ENCODE assay signal across 8 cellular contexts in genomic region chr12:53046655-53047220, GRCh38. TPM values are rescaled to one million over a fixed set of nuclear protein-coding genes. Genes with fewer than 3 reads are reported as not detected.
A peak's percentile ranks its signal among the peaks of the same experiment; 100 is the strongest.
DNase-seq lines count a peak whose midpoint lies in the region; ATAC-seq, FAIRE-seq and TF ChIP-seq lines count a peak whose summit lies in the region.

No MANE protein-coding gene starts in this region.

- peak; percentile 16 for TF ChIP-seq POLR2A in GM18951 (IDR thresholded peaks at IDR 0.05; ENCODE audit: extremely low read depth, insufficient read depth, insufficient read length)

- ATAC-seq in HG03442 (IDR thresholded peaks at IDR 0.05; ENCODE audit: unreplicated experiment), result peak; percentile 31

- peaks cover 3% of the 10 kb centered on the region for H3K9me3 Mint-ChIP-seq in astrocyte (ENCODE audit: unreplicated experiment)

- peak overlapping the region; percentile 95 for H3K4me2 ChIP-seq in astrocyte (ENCODE audit: low read length)

- TF ChIP-seq CTCF in AG09319 (IDR thresholded peaks at IDR 0.05; ENCODE audit: low read depth, low read length), result no peak
- TF ChIP-seq CTCF in astrocyte (IDR thresholded peaks at IDR 0.05; ENCODE audit: insufficient read depth, low read depth, low read length), result no peak
- TF ChIP-seq CTCF in right atrium auricular region (IDR thresholded peaks at IDR 0.05), result no peak

- H3K9me3 ChIP-seq in astrocyte (ENCODE audit: insufficient read depth, low read depth, low read length) (no peaks in the 10 kb centered on the region), right atrium auricular region (no peaks in the 10 kb centered on the region)

- peak overlapping the region; percentile 84 for H3K9ac ChIP-seq in astrocyte (ENCODE audit: low read length)

- H3K36me3 ChIP-seq in astrocyte (ENCODE audit: insufficient read depth, low read length) (peaks cover 6% of the 10 kb centered on the region), right atrium auricular region (no peaks in the 10 kb centered on the region)

- H4K20me1 ChIP-seq in astrocyte (ENCODE audit: insufficient read depth, low read length), result peaks cover 22% of the 10 kb centered on the region

- peaks cover 54% of the 10 kb centered on the region for H3K4me1 ChIP-seq in astrocyte (ENCODE audit: insufficient read depth, low read length)
- H3K4me1 ChIP-seq in right atrium auricular region, result peaks cover 3 to 75% of the 10 kb centered on the region in 2 donors

- H3K27me3 ChIP-seq in astrocyte (ENCODE audit: insufficient read depth, low read length) (no peaks in the 10 kb centered on the region), right atrium auricular region (no peaks in the 10 kb centered on the region)

- FAIRE-seq in astrocyte (lab: Jason Lieb, UNC), result no peak

- no peaks in the 10 kb centered on the region for H3K27me3 Mint-ChIP-seq in astrocyte (ENCODE audit: low read depth, unreplicated experiment)

- H3K27ac Mint-ChIP-seq in astrocyte (ENCODE audit: unreplicated experiment), result peak overlapping the region; percentile 98

- peaks cover 26% of the 10 kb centered on the region for H3K79me2 ChIP-seq in astrocyte (ENCODE audit: insufficient read depth, low read length)

- H3K4me3 Mint-ChIP-seq in astrocyte (ENCODE audit: unreplicated experiment), result peak overlapping the region; percentile 90

- peak overlapping the region; percentile 70 for H2AFZ ChIP-seq in astrocyte (ENCODE audit: low read depth, low read length)

- intact Hi-C loops in posterior vena cava (cut with DNase I), result no loop called here

- H3K4me3 ChIP-seq in astrocyte (ENCODE audit: insufficient read depth, low read depth, low read length), result peak overlapping the region; percentile 69
- peak overlapping the region; percentile 75 to 77 for H3K4me3 ChIP-seq in right atrium auricular region

- H3K27ac ChIP-seq in astrocyte (ENCODE audit: low read depth, low read length) (peak overlapping the region; percentile 74), right atrium auricular region (peak overlapping the region; percentile 97 to 100)

- H3K36me3 Mint-ChIP-seq in astrocyte (ENCODE audit: low read depth, unreplicated experiment), result peaks cover 8% of the 10 kb centered on the region

- peak; percentile 79 for DNase-seq in AG09319 (ENCODE audit: extremely low read depth, low read depth)
- DNase-seq in RKO (ENCODE audit: low spot score), result peak; percentile 82
- DNase-seq in astrocyte (ENCODE audit: low read depth), result peak; percentile 87
- peak; percentile 95 for DNase-seq in right atrium auricular region (ENCODE audit: low spot score)
- DNase-seq in posterior vena cava (ENCODE audit: low spot score), result peak; percentile 96
- DNase-seq in DMS79 treated with DMSO at 0.1 percent for 48 hours (lab: John Stamatoyannopoulos, UW), result no peak

- peaks cover 51% of the 10 kb centered on the region for H3K4me1 Mint-ChIP-seq in astrocyte (ENCODE audit: low read depth, unreplicated experiment)

- in situ Hi-C loops in GM18951 (cut with MboI; ENCODE audit: low sequenced_read_pairs, unreplicated experiment), result no loop called here

RNA-seq across cellular contexts. Expression of gene TNS2, which starts 3.1 kb away (rescaled TPM):
- total RNA-seq in astrocyte (15.4 and 21.1 TPM in 2 replicates), right atrium auricular region (100 to 1,000 TPM in 1 of 2 donors, 10 to 100 TPM in 1; 76.2 to 153 TPM), posterior vena cava (100 to 1,000 TPM; 139 to 218 TPM)

RNA-seq across cellular contexts. Expression of gene SPRYD3, which starts 32.5 kb away (rescaled TPM):
- total RNA-seq in astrocyte, result 21.8 and 22.8 TPM in 2 replicates
- total RNA-seq in right atrium auricular region, result 10 to 100 TPM; 33.5 to 64.5 TPM
- total RNA-seq in posterior vena cava, result 10 to 100 TPM; 77.6 to 90.5 TPM

RNA-seq across cellular contexts. Expression of gene EIF4B, which starts 40.5 kb away (rescaled TPM):
- total RNA-seq in astrocyte (231 and 242 TPM in 2 replicates), right atrium auricular region (100 to 1,000 TPM; 272 to 383 TPM), posterior vena cava (100 to 1,000 TPM; 311 to 314 TPM)

RNA-seq across cellular contexts. Expression of gene IGFBP6, which starts 50.7 kb away (rescaled TPM):
- total RNA-seq in astrocyte, result 20.8 and 26.3 TPM in 2 replicates
- 100 to 1,000 TPM in 1 of 2 donors, 10 to 100 TPM in 1; 99.0 to 358 TPM for total RNA-seq in right atrium auricular region
- total RNA-seq in posterior vena cava, result 100 to 1,000 TPM; 679 to 733 TPM

RNA-seq across cellular contexts. Expression of gene SOAT2, which starts 56.5 kb away (rescaled TPM):
- not detected in 2 replicates for total RNA-seq in astrocyte
- total RNA-seq in right atrium auricular region, result not detected
- total RNA-seq in posterior vena cava, result under 1 TPM; 0.32 to 0.90 TPM
